20 cellular contexts compared by ENCODE assay signal in genomic region chr12:122130150-122130549, GRCh38. TPM values are rescaled to one million over a fixed set of nuclear protein-coding genes. Genes with fewer than 3 reads are reported as not detected.
DNase-seq lines count a peak whose midpoint lies in the region; ATAC-seq, FAIRE-seq and TF ChIP-seq lines count a peak whose summit lies in the region.
"Had no signal": no experiment of that assay in that cellular context is flagged by ENCODE, and none has a peak within 500 bp of the region (broad histone marks: within the 10 kb centered on the region; RNA-seq: fewer than 3 reads in every experiment).

No MANE protein-coding gene starts in this region.

- H3K4me1 ChIP-seq in foreskin keratinocyte, result peaks cover 4% of the 10 kb centered on the region

- H3K27me3 ChIP-seq in foreskin keratinocyte, result no peaks in the 10 kb centered on the region

- H3K4me1 Mint-ChIP-seq in effector memory CD8-positive, alpha-beta T cell (ENCODE audit: low read depth in 2 of 2), result peaks cover 7 to 12% of the 10 kb centered on the region in 2 donors

- DNase-seq in HK-2 (ENCODE audit: unreplicated experiment), result peak; percentile 79
- peak in 1 of 2 donors; percentile 52 for DNase-seq in foreskin keratinocyte
- DNase-seq in urothelium cell line (ENCODE audit: low spot score), result peak; percentile 48
- no peak for DNase-seq in effector memory CD8-positive, alpha-beta T cell
- DNase-seq: CD4-positive, CD25-positive, alpha-beta regulatory T cell; DMS79; effector memory CD4-positive, alpha-beta T cell; GOT3; lower lobe of right lung; NCI-H2081 treated with DMSO at 0.1 percent for 48 hours; NCI-H69 had no signal

- ATAC-seq in SK-N-SH treated with all-trans-retinoic acid at 6 μM for 48 hours (peak; percentile 48), foreskin keratinocyte (peak; percentile 69), GM19463 (IDR thresholded peaks at IDR 0.05; ENCODE audit: unreplicated experiment) (no peak), GM21526 (IDR thresholded peaks at IDR 0.05; ENCODE audit: low FRiP score, unreplicated experiment) (no peak)
- no peak for ATAC-seq in effector memory CD8-positive, alpha-beta T cell (replicated peaks)
- ATAC-seq: Right ventricle myocardium inferior had no signal

- TF ChIP-seq CTCF in foreskin keratinocyte (conservative IDR thresholded peaks at IDR 0.05), result no peak

- H3K36me3 Mint-ChIP-seq in effector memory CD8-positive, alpha-beta T cell (ENCODE audit: insufficient read depth), result peaks cover 65% of the 10 kb centered on the region
- H3K36me3 Mint-ChIP-seq: natural killer cell treated with Interleukin-12 subunit alpha and Interleukin-12 subunit beta and Interleukin-15 and Interleukin-18, amount 100 ng/mL, for 72 hours had no signal

- FAIRE-seq in urothelium cell line (lab: Jason Lieb, UNC), result no peak

- no peak overlapping the region for H3K27ac Mint-ChIP-seq in effector memory CD8-positive, alpha-beta T cell
- H3K27ac Mint-ChIP-seq: CD4-positive, CD25-positive, alpha-beta regulatory T cell; natural killer cell treated with Interleukin-12 subunit alpha and Interleukin-12 subunit beta and Interleukin-15 and Interleukin-18, amount 100 ng/mL, for 72 hours had no signal

- no peaks in the 10 kb centered on the region for H3K9me3 Mint-ChIP-seq in effector memory CD8-positive, alpha-beta T cell
- H3K9me3 Mint-ChIP-seq: activated naive CD4-positive, alpha-beta T cell treated with anti-CD3 and anti-CD28 coated beads, Interleukin-2, amount 50 U/mL, for 24 hours; CD4-positive, CD25-positive, alpha-beta regulatory T cell; natural killer cell treated with Interleukin-12 subunit alpha and Interleukin-12 subunit beta and Interleukin-15 and Interleukin-18, amount 100 ng/mL, for 72 hours had no signal

- no peak overlapping the region for H3K27ac ChIP-seq in foreskin keratinocyte
- H3K27ac ChIP-seq: lower lobe of right lung, thoracic aorta had no signal

- H3K4me3 Mint-ChIP-seq in effector memory CD8-positive, alpha-beta T cell, result no peak overlapping the region
- H3K4me3 Mint-ChIP-seq: activated naive CD4-positive, alpha-beta T cell treated with anti-CD3 and anti-CD28 coated beads, Interleukin-2, amount 50 U/mL, for 24 hours; CD4-positive, CD25-positive, alpha-beta regulatory T cell; natural killer cell treated with Interleukin-12 subunit alpha and Interleukin-12 subunit beta and Interleukin-15 and Interleukin-18, amount 100 ng/mL, for 72 hours had no signal

- H3K27me3 Mint-ChIP-seq in effector memory CD8-positive, alpha-beta T cell, result no peaks in the 10 kb centered on the region
- H3K27me3 Mint-ChIP-seq: activated naive CD4-positive, alpha-beta T cell treated with anti-CD3 and anti-CD28 coated beads, Interleukin-2, amount 50 U/mL, for 24 hours; CD4-positive, CD25-positive, alpha-beta regulatory T cell; natural killer cell treated with Interleukin-12 subunit alpha and Interleukin-12 subunit beta and Interleukin-15 and Interleukin-18, amount 100 ng/mL, for 72 hours had no signal

TF ChIP-seq in SK-N-SH treated with all-trans-retinoic acid at 6 μM for 48 hours, 23 proteins besides CTCF, POLR2A, EP300 and RAD21:
- TF ChIP-seq TOX (CRISPR knock-in tag; IDR thresholded peaks at IDR 0.05; ENCODE audit: borderline replicate concordance) (no peak), POU6F1 (CRISPR knock-in tag; IDR thresholded peaks at IDR 0.05; ENCODE audit: borderline replicate concordance, low read depth) (no peak), ZFP3 (CRISPR knock-in tag; IDR thresholded peaks at IDR 0.05) (no peak), OSR1 (CRISPR knock-in tag; IDR thresholded peaks at IDR 0.05) (no peak), ZNF8 (CRISPR knock-in tag; IDR thresholded peaks at IDR 0.05) (no peak), CSRNP3 (CRISPR knock-in tag; IDR thresholded peaks at IDR 0.05) (no peak), ISL1 (CRISPR knock-in tag; IDR thresholded peaks at IDR 0.05) (no peak), TCF4 (CRISPR knock-in tag; IDR thresholded peaks at IDR 0.05; ENCODE audit: borderline replicate concordance) (no peak), GLIS3 (CRISPR knock-in tag; IDR thresholded peaks at IDR 0.05) (no peak), ZNF70 (CRISPR knock-in tag; IDR thresholded peaks at IDR 0.05) (no peak), ZFP30 (CRISPR knock-in tag; IDR thresholded peaks at IDR 0.05) (no peak), CREB5 (CRISPR knock-in tag; IDR thresholded peaks at IDR 0.05; ENCODE audit: low read depth) (no peak), CSDC2 (CRISPR knock-in tag; IDR thresholded peaks at IDR 0.05) (no peak)
TF ChIP-seq in SK-N-SH treated with all-trans-retinoic acid at 6 μM for 48 hours: peak in this region for 0.

RNA-seq across cellular contexts. Expression of gene IL31, which starts 43.9 kb away (rescaled TPM):
- total RNA-seq in foreskin keratinocyte, result not detected in 2 replicates
- polyA plus RNA-seq in foreskin keratinocyte, result not detected in 2 replicates
- total RNA-seq: cardiac septum; CD4-positive, CD25-positive, alpha-beta regulatory T cell; fibroblast of villous mesenchyme; lower lobe of right lung; natural killer cell treated with Interleukin-12 subunit alpha and Interleukin-12 subunit beta and Interleukin-15 and Interleukin-18, amount 100 ng/mL, for 72 hours; Right ventricle myocardium inferior; thoracic aorta had no signal
- polyA plus RNA-seq: CD4-positive, CD25-positive, alpha-beta regulatory T cell had no signal

RNA-seq across cellular contexts. Expression of gene MLXIP, which starts 51.6 kb away (rescaled TPM):
- 19.2 and 24.2 TPM in 2 replicates for total RNA-seq in foreskin keratinocyte
- polyA plus RNA-seq in foreskin keratinocyte, result 12.5 and 13.5 TPM in 2 replicates

RNA-seq across cellular contexts. Expression of gene LRRC43, which starts 52.8 kb away (rescaled TPM):
- total RNA-seq in foreskin keratinocyte, result 0.28 and 0.61 TPM in 2 replicates
- 0.26 and 0.28 TPM in 2 replicates for polyA plus RNA-seq in foreskin keratinocyte
- total RNA-seq: CD4-positive, CD25-positive, alpha-beta regulatory T cell; thoracic aorta had no signal
- polyA plus RNA-seq: CD4-positive, CD25-positive, alpha-beta regulatory T cell had no signal

Comparison
In these comparisons a context has a peak if more than half of its experiments do, and no peak if none do; other contexts are left out.
1. DNase-seq: peak in HK-2 (single experiment) and urothelium cell line (single experiment); none in effector memory CD8-positive, alpha-beta T cell (0 of 3).
2. ATAC-seq: peak in SK-N-SH treated with all-trans-retinoic acid at 6 μM for 48 hours (single experiment) and foreskin keratinocyte (single experiment); none in GM19463 (single experiment), effector memory CD8-positive, alpha-beta T cell (single experiment) and GM21526 (single experiment).